ENCODE assay signal across 8 cellular contexts in genomic region chr17:81392909-81393654, GRCh38. TPM values are rescaled to one million over a fixed set of nuclear protein-coding genes. Genes with fewer than 3 reads are reported as not detected.
DNase-seq lines count a peak whose midpoint lies in the region; ATAC-seq and TF ChIP-seq lines count a peak whose summit lies in the region.

No MANE protein-coding gene starts in this region.

- H3K27ac ChIP-seq in breast epithelium (peak overlapping the region; percentile 96), lower lobe of right lung (peak overlapping the region; percentile 96), upper lobe of left lung (peak overlapping the region; percentile 95 to 99 (median 96))

- CTCF ChIA-PET in activated naive CD4-positive, alpha-beta T cell treated with anti-CD3 and anti-CD28 coated beads, Interleukin-2, amount 10 ng/mL, durations not matched to agents 7 days and 5 days (lab: Charles Lee), result no interaction called here

- ATAC-seq in lower lobe of right lung (no peak), upper lobe of left lung (ENCODE audit: low FRiP score in 2 of 2) (no peak)

- peaks cover 15% of the 10 kb centered on the region for H3K4me1 Mint-ChIP-seq in activated naive CD4-positive, alpha-beta T cell treated with anti-CD3 and anti-CD28 coated beads, Interleukin-2, amount 10 ng/mL, durations not matched to agents 7 days and 5 days

- no peak for DNase-seq in activated naive CD4-positive, alpha-beta T cell treated with anti-CD3 and anti-CD28 coated beads, Interleukin-2, amount 10 ng/mL, durations not matched to agents 7 days and 5 days
- DNase-seq in activated naive CD4-positive, alpha-beta T cell treated with Interleukin-2 at 50 U/mL for 16 hours, result no peak
- DNase-seq in breast epithelium (ENCODE audit: low spot score in 2 of 2) (no peak), lower lobe of right lung (no peak), upper lobe of left lung (peak in 1 of 2 donors; percentile 89), GM13976 (ENCODE audit: low spot score) (no peak), epidermal melanocyte (ENCODE audit: insufficient read length, low spot score) (no peak), hippocampal formation (lab: John Stamatoyannopoulos, UW) (no peak)

- H3K4me3 Mint-ChIP-seq in activated naive CD4-positive, alpha-beta T cell treated with anti-CD3 and anti-CD28 coated beads, Interleukin-2, amount 10 ng/mL, durations not matched to agents 7 days and 5 days, result no peak overlapping the region

- TF ChIP-seq EP300 in upper lobe of left lung (IDR thresholded peaks at IDR 0.05), result no peak

- no peak for TF ChIP-seq POLR2A in breast epithelium (IDR thresholded peaks at IDR 0.05)
- no peak for TF ChIP-seq POLR2A in upper lobe of left lung (IDR thresholded peaks at IDR 0.05)

- H3K27me3 ChIP-seq in breast epithelium, result no peaks in the 10 kb centered on the region
- H3K27me3 ChIP-seq in lower lobe of right lung (ENCODE audit: low read depth), result no peaks in the 10 kb centered on the region
- peaks cover 0 to 17% (median 0%) of the 10 kb centered on the region in 4 donors for H3K27me3 ChIP-seq in upper lobe of left lung

- H3K4me3 ChIP-seq in breast epithelium, result peak overlapping the region; percentile 60 to 90 (median 82)
- peak overlapping the region; percentile 74 for H3K4me3 ChIP-seq in lower lobe of right lung
- peak overlapping the region; percentile 36 to 85 (median 80) for H3K4me3 ChIP-seq in upper lobe of left lung

- in situ Hi-C loops in GM13976 (cut with MboI; ENCODE audit: low sequenced_read_pairs, unreplicated experiment), result no loop called here

- 1 to 11% methylated on average over 12 to 67 of the region's 93 CpGs for WGBS in upper lobe of left lung, 2 donors

- H3K4me1 ChIP-seq in breast epithelium (peaks cover 10 to 12% of the 10 kb centered on the region in 2 donors), lower lobe of right lung (peaks cover 56% of the 10 kb centered on the region), upper lobe of left lung (peaks cover 56 to 78% (median 63%) of the 10 kb centered on the region in 4 donors)

- intact Hi-C loops in breast epithelium (cut with DNase I; ENCODE audit: low total_unique reads) (loop anchor here (2.0 kb wide), 2 partner anchors 54 to 90 kb away; no protein-coding TSS in a partner anchor), lower lobe of right lung (cut with DNase I) (no loop called here)

- TF ChIP-seq CTCF in breast epithelium (IDR thresholded peaks at IDR 0.05), result no peak
- TF ChIP-seq CTCF in lower lobe of right lung (IDR thresholded peaks at IDR 0.05), result no peak
- TF ChIP-seq CTCF in upper lobe of left lung (IDR thresholded peaks at IDR 0.05), result no peak
- TF ChIP-seq CTCF in GM13976 (IDR thresholded peaks at IDR 0.05; ENCODE audit: borderline replicate concordance, control extremely low read depth, extremely low read depth, insufficient read depth, missing control alignments), result no peak

- H3K9me3 Mint-ChIP-seq in activated naive CD4-positive, alpha-beta T cell treated with anti-CD3 and anti-CD28 coated beads, Interleukin-2, amount 10 ng/mL, durations not matched to agents 7 days and 5 days, result no peaks in the 10 kb centered on the region

- peaks cover 97% of the 10 kb centered on the region for H3K27me3 Mint-ChIP-seq in activated naive CD4-positive, alpha-beta T cell treated with anti-CD3 and anti-CD28 coated beads, Interleukin-2, amount 10 ng/mL, durations not matched to agents 7 days and 5 days

- no peaks in the 10 kb centered on the region for H3K36me3 ChIP-seq in breast epithelium
- H3K36me3 ChIP-seq in lower lobe of right lung, result no peaks in the 10 kb centered on the region
- no peaks in the 10 kb centered on the region for H3K36me3 ChIP-seq in upper lobe of left lung

- peak overlapping the region; percentile 72 for H3K27ac Mint-ChIP-seq in activated naive CD4-positive, alpha-beta T cell treated with anti-CD3 and anti-CD28 coated beads, Interleukin-2, amount 10 ng/mL, durations not matched to agents 7 days and 5 days

- H3K36me3 Mint-ChIP-seq in activated naive CD4-positive, alpha-beta T cell treated with anti-CD3 and anti-CD28 coated beads, Interleukin-2, amount 10 ng/mL, durations not matched to agents 7 days and 5 days, result peaks cover 4% of the 10 kb centered on the region

- H3K9me3 ChIP-seq in breast epithelium (no peaks in the 10 kb centered on the region), lower lobe of right lung (no peaks in the 10 kb centered on the region), upper lobe of left lung (no peaks in the 10 kb centered on the region)

RNA-seq across cellular contexts. Expression of gene BAHCC1, which starts 2.2 kb away (rescaled TPM):
- total RNA-seq in breast epithelium, result 10 to 100 TPM in 2 of 3 donors, 1 to 10 TPM in 1; 7.4 to 17.0 (median 11.7) TPM
- 19.9 TPM for total RNA-seq in lower lobe of right lung
- 10 to 100 TPM in 5 of 6 donors, 1 to 10 TPM in 1; 8.2 to 81.7 (median 21.0) TPM for total RNA-seq in upper lobe of left lung
